In the genomic region with DNA sequence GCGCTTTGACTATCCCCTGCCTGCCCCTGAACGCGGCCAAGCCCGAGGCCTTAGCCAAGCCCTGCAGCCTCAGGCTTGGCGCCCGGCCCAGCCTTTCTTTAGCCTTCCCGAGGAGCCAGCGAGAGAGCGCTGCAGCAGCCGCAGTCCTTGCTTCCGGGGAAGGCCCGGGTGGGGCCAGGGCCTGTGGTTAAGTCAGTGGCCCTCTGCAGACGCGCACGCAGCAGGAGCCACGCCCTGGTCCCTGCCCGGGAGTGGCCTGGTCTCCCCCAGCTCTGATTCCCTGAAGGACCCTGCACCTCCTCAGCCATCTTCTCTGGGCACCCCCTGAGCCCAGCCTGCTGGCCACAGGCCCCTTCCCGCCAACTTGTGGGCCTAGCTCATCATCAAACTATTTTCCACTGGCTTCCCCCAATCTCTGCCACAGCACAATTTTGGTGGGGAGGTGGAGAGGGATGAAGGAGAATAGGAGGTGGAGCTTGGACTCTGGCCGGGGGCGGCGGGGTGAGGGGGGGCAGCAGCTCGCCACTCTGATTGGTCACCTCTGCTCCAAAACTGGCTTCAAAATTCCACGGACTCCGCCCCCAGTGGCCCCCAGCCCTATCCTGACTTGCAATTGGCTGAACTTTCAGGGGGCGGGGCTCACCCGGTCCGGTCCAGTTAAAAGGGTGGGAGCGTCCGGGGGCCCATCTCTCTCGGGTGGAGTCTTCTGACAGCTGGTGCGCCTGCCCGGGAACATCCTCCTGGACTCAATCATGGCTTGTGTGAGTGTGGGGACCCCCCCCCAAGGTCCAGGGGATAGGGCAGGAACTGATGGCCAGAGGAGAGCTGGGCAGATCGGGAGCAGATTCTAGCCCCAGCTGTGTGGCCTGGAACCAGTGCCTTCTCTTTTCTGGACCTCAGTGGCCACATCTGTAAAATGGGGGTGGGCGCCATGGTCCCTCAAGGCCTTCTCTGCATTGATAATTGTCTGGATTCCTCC, we compare ENCODE assay signal across 1 cellular context.
TF ChIP-seq lines count a peak whose summit lies in the region.

A gene (plus strand): TSS at position 686 of the 979 bp plus-strand sequence. CDS start 67 bp downstream, at position 753.

TF ChIP-seq in K562, 482 proteins besides CTCF, POLR2A, EP300 and RAD21 (continued from another document and continues in another):
- TF ChIP-seq MCM5 (IDR thresholded peaks at IDR 0.05; ENCODE audit: low read depth) (no peak), CHD4 (IDR thresholded peaks at IDR 0.05; ENCODE audit: insufficient read depth, insufficient replicate concordance, low read depth, low read length, poor library complexity, severe bottlenecking) (no peak), NBN (IDR thresholded peaks at IDR 0.05; ENCODE audit: low read depth) (0 out of 2 replicates have a peak, but pooled peaks have one; percentile 19), TOE1 (IDR thresholded peaks at IDR 0.05; ENCODE audit: borderline replicate concordance) (no peak), TOE1 (CRISPR knock-in tag; IDR thresholded peaks at IDR 0.05; ENCODE audit: borderline replicate concordance, low read depth) (no peak), CC2D1A (IDR thresholded peaks at IDR 0.05) (no peak), HNRNPL (IDR thresholded peaks at IDR 0.05; ENCODE audit: low read depth, low read length) (no peak), MIER1 (IDR thresholded peaks at IDR 0.05; ENCODE audit: low read depth) (no peak), ZNF239 (CRISPR knock-in tag; IDR thresholded peaks at IDR 0.05) (no peak), SREBF2 (CRISPR knock-in tag; IDR thresholded peaks at IDR 0.05) (no peak), EGR1 (conservative IDR thresholded peaks at IDR 0.05) (peak; percentile 87), ZNF133 (CRISPR knock-in tag; IDR thresholded peaks at IDR 0.05) (no peak), ZNF707 (CRISPR knock-in tag; conservative IDR thresholded peaks at IDR 0.05) (no peak), MCM7 (IDR thresholded peaks at IDR 0.05) (no peak), ZNF354B (CRISPR knock-in tag; IDR thresholded peaks at IDR 0.05) (no peak), ZNF436 (CRISPR knock-in tag; IDR thresholded peaks at IDR 0.05) (no peak), NCOR1 (IDR thresholded peaks at IDR 0.05) (no peak), LARP7 (IDR thresholded peaks at IDR 0.05) (no peak), FOSL1 (tag; conservative IDR thresholded peaks at IDR 0.05) (no peak), ELF1 (tag; IDR thresholded peaks at IDR 0.05) (peak; percentile 84), ZNF232 (CRISPR knock-in tag; IDR thresholded peaks at IDR 0.05) (no peak), HDGF (IDR thresholded peaks at IDR 0.05) (no peak), SMAD4 (CRISPR knock-in tag; conservative IDR thresholded peaks at IDR 0.05) (peak; percentile 17), ZNF644 (tag; IDR thresholded peaks at IDR 0.05; ENCODE audit: low read depth) (no peak), L3MBTL2 (IDR thresholded peaks at IDR 0.05) (peak; percentile 51), FOXJ2 (tag; IDR thresholded peaks at IDR 0.05) (no peak), MAFG (tag; conservative IDR thresholded peaks at IDR 0.05) (no peak), ZNF717 (CRISPR knock-in tag; IDR thresholded peaks at IDR 0.05) (no peak), TCFL5 (CRISPR knock-in tag; conservative IDR thresholded peaks at IDR 0.05) (no peak), PHB2 (IDR thresholded peaks at IDR 0.05; ENCODE audit: low read depth) (no peak), SMC3 (conservative IDR thresholded peaks at IDR 0.05; ENCODE audit: insufficient read depth, low read depth, low read length) (no peak), DNMT1 (IDR thresholded peaks at IDR 0.05) (no peak), ZNF77 (CRISPR knock-in tag; IDR thresholded peaks at IDR 0.05) (no peak), GATA2 (CRISPR knock-in tag; IDR thresholded peaks at IDR 0.05) (no peak), ZNF143 (CRISPR knock-in tag; IDR thresholded peaks at IDR 0.05) (no peak), MYBL2 (IDR thresholded peaks at IDR 0.05; ENCODE audit: low read depth) (peak; percentile 60), MYBL2 (CRISPR knock-in tag; IDR thresholded peaks at IDR 0.05; ENCODE audit: borderline replicate concordance) (no peak), HCFC1 (IDR thresholded peaks at IDR 0.05; ENCODE audit: low read depth, low read length) (no peak), NCOA2 (IDR thresholded peaks at IDR 0.05; ENCODE audit: partially characterized antibody in 2 of 2) (no peak)
- TF ChIP-seq, protein P1, sequence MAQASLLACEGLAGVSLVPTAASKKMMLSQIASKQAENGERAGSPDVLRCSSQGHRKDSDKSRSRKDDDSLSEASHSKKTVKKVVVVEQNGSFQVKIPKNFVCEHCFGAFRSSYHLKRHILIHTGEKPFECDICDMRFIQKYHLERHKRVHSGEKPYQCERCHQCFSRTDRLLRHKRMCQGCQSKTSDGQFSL (CRISPR knock-in tag; IDR thresholded peaks at IDR 0.05), result peak; percentile 83
- TF ChIP-seq, protein P1 (tag; IDR thresholded peaks at IDR 0.05), result peak in 1 of 2 experiments; percentile 80; a peak in 2 of 4 replicates
- TF ChIP-seq, protein P2, sequence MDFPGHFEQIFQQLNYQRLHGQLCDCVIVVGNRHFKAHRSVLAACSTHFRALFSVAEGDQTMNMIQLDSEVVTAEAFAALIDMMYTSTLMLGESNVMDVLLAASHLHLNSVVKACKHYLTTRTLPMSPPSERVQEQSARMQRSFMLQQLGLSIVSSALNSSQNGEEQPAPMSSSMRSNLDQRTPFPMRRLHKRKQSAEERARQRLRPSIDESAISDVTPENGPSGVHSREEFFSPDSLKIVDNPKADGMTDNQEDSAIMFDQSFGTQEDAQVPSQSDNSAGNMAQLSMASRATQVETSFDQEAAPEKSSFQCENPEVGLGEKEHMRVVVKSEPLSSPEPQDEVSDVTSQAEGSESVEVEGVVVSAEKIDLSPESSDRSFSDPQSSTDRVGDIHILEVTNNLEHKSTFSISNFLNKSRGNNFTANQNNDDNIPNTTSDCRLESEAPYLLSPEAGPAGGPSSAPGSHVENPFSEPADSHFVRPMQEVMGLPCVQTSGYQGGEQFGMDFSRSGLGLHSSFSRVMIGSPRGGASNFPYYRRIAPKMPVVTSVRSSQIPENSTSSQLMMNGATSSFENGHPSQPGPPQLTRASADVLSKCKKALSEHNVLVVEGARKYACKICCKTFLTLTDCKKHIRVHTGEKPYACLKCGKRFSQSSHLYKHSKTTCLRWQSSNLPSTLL (IDR thresholded peaks at IDR 0.05), result no peak
- TF ChIP-seq, protein P3, sequence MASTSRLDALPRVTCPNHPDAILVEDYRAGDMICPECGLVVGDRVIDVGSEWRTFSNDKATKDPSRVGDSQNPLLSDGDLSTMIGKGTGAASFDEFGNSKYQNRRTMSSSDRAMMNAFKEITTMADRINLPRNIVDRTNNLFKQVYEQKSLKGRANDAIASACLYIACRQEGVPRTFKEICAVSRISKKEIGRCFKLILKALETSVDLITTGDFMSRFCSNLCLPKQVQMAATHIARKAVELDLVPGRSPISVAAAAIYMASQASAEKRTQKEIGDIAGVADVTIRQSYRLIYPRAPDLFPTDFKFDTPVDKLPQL (IDR thresholded peaks at IDR 0.05; ENCODE audit: extremely low read depth, insufficient read length), result no peak
- TF ChIP-seq, protein P4, sequence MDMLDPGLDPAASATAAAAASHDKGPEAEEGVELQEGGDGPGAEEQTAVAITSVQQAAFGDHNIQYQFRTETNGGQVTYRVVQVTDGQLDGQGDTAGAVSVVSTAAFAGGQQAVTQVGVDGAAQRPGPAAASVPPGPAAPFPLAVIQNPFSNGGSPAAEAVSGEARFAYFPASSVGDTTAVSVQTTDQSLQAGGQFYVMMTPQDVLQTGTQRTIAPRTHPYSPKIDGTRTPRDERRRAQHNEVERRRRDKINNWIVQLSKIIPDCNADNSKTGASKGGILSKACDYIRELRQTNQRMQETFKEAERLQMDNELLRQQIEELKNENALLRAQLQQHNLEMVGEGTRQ (CRISPR knock-in tag; IDR thresholded peaks at IDR 0.05), result no peak
- TF ChIP-seq, protein P5, sequence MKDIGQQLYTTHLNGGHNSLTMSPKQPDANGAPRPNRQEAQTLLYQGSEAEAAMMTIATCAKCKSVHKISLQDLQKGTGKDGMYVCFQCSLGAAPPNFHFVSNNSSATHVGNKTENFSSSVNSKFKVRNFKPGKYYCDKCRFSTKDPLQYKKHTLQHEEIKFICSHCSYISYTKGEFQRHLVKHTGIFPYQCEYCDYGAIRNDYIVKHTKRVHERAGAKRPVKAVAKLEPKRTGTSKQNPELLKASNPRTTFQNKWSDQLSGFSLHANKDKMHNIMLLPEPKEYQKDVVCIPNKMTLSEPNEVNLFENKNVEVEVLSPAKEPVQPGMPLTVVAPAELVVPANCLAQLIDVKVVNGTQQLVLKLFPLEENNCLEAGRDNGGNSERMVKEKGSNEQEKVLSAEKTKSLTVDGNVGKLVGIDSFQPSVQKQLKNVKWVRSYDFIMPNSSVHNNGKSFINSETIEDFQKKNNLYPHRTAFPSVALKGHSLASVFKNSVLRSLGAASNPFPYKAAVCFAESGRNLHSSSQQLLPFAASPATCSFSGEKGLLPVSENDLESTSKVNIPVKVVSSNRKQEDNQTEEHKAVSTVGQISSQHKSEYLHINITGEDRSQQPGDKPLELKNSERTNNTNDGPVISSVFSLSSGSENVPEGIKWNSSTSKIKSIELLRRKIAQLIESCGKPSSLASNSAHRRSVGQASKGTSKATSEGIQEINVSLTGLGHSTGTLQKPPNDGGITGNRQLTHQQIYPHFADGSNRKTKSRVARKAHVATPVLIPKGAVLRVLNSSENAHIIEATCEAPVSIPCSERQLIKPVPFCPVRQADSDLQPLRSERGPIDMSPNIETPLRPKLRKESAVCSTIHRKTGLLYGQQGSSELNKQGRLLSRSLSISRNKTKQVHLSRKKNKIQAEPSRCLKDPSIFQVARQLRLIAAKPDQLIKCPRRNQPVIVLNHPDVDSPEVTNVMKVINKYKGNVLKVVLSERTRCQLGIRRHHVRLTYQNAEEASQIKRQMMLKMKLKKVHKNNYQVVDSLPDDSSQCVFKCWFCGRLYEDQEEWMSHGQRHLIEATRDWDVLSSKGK (CRISPR knock-in tag; IDR thresholded peaks at IDR 0.05), result no peak
- TF ChIP-seq, protein P6, sequence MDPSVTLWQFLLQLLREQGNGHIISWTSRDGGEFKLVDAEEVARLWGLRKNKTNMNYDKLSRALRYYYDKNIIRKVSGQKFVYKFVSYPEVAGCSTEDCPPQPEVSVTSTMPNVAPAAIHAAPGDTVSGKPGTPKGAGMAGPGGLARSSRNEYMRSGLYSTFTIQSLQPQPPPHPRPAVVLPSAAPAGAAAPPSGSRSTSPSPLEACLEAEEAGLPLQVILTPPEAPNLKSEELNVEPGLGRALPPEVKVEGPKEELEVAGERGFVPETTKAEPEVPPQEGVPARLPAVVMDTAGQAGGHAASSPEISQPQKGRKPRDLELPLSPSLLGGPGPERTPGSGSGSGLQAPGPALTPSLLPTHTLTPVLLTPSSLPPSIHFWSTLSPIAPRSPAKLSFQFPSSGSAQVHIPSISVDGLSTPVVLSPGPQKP (CRISPR knock-in tag; IDR thresholded peaks at IDR 0.05), result no peak
- TF ChIP-seq, protein P7, sequence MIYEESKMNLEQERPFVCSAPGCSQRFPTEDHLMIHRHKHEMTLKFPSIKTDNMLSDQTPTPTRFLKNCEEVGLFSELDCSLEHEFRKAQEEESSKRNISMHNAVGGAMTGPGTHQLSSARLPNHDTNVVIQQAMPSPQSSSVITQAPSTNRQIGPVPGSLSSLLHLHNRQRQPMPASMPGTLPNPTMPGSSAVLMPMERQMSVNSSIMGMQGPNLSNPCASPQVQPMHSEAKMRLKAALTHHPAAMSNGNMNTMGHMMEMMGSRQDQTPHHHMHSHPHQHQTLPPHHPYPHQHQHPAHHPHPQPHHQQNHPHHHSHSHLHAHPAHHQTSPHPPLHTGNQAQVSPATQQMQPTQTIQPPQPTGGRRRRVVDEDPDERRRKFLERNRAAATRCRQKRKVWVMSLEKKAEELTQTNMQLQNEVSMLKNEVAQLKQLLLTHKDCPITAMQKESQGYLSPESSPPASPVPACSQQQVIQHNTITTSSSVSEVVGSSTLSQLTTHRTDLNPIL (CRISPR knock-in tag; IDR thresholded peaks at IDR 0.05), result no peak
- TF ChIP-seq, protein P8, sequence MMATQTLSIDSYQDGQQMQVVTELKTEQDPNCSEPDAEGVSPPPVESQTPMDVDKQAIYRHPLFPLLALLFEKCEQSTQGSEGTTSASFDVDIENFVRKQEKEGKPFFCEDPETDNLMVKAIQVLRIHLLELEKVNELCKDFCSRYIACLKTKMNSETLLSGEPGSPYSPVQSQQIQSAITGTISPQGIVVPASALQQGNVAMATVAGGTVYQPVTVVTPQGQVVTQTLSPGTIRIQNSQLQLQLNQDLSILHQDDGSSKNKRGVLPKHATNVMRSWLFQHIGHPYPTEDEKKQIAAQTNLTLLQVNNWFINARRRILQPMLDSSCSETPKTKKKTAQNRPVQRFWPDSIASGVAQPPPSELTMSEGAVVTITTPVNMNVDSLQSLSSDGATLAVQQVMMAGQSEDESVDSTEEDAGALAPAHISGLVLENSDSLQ (IDR thresholded peaks at IDR 0.05), result no peak
- TF ChIP-seq, protein P9, sequence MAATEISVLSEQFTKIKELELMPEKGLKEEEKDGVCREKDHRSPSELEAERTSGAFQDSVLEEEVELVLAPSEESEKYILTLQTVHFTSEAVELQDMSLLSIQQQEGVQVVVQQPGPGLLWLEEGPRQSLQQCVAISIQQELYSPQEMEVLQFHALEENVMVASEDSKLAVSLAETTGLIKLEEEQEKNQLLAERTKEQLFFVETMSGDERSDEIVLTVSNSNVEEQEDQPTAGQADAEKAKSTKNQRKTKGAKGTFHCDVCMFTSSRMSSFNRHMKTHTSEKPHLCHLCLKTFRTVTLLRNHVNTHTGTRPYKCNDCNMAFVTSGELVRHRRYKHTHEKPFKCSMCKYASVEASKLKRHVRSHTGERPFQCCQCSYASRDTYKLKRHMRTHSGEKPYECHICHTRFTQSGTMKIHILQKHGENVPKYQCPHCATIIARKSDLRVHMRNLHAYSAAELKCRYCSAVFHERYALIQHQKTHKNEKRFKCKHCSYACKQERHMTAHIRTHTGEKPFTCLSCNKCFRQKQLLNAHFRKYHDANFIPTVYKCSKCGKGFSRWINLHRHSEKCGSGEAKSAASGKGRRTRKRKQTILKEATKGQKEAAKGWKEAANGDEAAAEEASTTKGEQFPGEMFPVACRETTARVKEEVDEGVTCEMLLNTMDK (IDR thresholded peaks at IDR 0.05; ENCODE audit: borderline replicate concordance, insufficient read depth, low read depth, low read length, poor library complexity, severe bottlenecking), result no peak
- TF ChIP-seq, protein P10, sequence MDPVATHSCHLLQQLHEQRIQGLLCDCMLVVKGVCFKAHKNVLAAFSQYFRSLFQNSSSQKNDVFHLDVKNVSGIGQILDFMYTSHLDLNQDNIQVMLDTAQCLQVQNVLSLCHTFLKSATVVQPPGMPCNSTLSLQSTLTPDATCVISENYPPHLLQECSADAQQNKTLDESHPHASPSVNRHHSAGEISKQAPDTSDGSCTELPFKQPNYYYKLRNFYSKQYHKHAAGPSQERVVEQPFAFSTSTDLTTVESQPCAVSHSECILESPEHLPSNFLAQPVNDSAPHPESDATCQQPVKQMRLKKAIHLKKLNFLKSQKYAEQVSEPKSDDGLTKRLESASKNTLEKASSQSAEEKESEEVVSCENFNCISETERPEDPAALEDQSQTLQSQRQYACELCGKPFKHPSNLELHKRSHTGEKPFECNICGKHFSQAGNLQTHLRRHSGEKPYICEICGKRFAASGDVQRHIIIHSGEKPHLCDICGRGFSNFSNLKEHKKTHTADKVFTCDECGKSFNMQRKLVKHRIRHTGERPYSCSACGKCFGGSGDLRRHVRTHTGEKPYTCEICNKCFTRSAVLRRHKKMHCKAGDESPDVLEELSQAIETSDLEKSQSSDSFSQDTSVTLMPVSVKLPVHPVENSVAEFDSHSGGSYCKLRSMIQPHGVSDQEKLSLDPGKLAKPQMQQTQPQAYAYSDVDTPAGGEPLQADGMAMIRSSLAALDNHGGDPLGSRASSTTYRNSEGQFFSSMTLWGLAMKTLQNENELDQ (CRISPR knock-in tag; IDR thresholded peaks at IDR 0.05; ENCODE audit: borderline replicate concordance), result no peak
